Comparison of ENCODE assay signal across 8 cellular contexts in the genomic region with DNA sequence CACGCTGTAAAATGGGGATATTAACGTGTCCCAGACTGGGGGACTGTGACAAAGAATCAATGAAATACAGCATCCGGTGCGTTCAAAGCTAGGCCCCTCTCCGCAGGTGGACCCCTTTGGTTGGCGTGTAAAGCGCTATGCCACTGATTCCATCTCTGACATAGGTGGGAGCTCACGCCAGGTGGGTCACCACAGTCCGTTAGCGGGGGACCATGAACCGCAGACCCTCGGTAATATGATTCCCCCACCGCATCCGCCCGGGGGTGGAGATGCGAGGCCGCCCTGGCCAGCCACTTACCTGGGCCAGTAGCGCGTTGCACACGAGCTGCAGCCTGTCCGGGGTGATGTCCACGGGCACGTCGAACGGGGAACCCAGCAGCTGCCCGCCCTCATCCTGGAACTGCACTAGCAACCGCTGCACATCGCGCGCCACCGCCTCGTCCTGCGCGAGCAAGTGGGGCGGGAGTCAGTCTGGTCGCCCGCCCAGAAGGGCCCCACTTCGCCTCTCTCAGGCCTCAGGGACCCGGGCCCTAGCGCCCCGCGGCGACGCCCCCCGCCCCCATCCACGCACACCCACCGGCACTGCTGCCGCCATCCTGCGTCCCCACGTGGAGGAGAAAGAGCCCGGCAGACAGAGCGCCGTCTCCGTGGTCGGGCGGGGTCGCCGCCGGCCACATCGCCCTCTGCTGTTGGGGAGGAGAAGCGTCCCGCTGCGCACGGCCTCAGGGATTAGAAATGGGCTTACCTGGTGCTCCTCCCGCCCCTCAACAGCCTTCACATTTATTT. TPM values are rescaled to one million over a fixed set of nuclear protein-coding genes. Genes with fewer than 3 reads are reported as not detected.
DNase-seq lines count a peak whose midpoint lies in the region; ATAC-seq lines count a peak whose summit lies in the region.

Gene NLE1 (minus strand): TSS at position 623 of the 786 bp plus-strand sequence. CDS start 28 bp downstream, at position 595.

- H3K9me3 Mint-ChIP-seq in activated CD4-positive, alpha-beta T cell treated with anti-CD3 and anti-CD28 coated beads, Interleukin-2, amount 10 ng/mL, durations not matched to agents 24 days and 14 days: no peaks in the 10 kb centered on the region

- intact Hi-C loops in activated CD4-positive, alpha-beta T cell treated with anti-CD3 and anti-CD28 coated beads, Interleukin-2, amount 10 ng/mL, durations not matched to agents 24 days and 14 days (cut with micrococcal nuclease): loop anchor here (1.0 to 10.0 kb wide), 3 partner anchors 73 to 603 kb away; partner anchors contain the start of gene SLFN5

- peak within 1 kb of the TSS; percentile 81 for H3K27ac Mint-ChIP-seq in activated CD4-positive, alpha-beta T cell treated with anti-CD3 and anti-CD28 coated beads, Interleukin-2, amount 10 ng/mL, durations not matched to agents 24 days and 14 days

- peak within 1 kb of the TSS; percentile 83 for H3K4me3 Mint-ChIP-seq in activated CD4-positive, alpha-beta T cell treated with anti-CD3 and anti-CD28 coated beads, Interleukin-2, amount 10 ng/mL, durations not matched to agents 24 days and 14 days

- ATAC-seq in GM18909 (IDR thresholded peaks at IDR 0.05; ENCODE audit: poor library complexity, unreplicated experiment) (peak; percentile 83), HG03280 (IDR thresholded peaks at IDR 0.05; ENCODE audit: unreplicated experiment) (peak; percentile 93), left lobe of liver (peak; percentile 98)

- DNase-seq in AG08395 (ENCODE audit: low spot score) (peak; percentile 92), NCI-H510A treated with DMSO at 0.1 percent for 48 hours (lab: John Stamatoyannopoulos, UW) (peak; percentile 66), dedifferentiated amniotic fluid mesenchymal stem cell (ENCODE audit: extremely low spot score) (peak; percentile 59), left lobe of liver (ENCODE audit: low spot score) (peak; percentile 84)
- DNase-seq in activated CD4-positive, alpha-beta T cell treated with anti-CD3 and anti-CD28 coated beads, Interleukin-2, amount 10 ng/mL, durations not matched to agents 24 days and 14 days: peak; percentile 97
- DNase-seq in stimulated activated CD4-positive, alpha-beta T cell treated with anti-CD3 and anti-CD28 coated beads, Interleukin-1b, Interleukin-23, amount 100 ng/mL, for 48 hours: peak; percentile 89

- H3K4me1 Mint-ChIP-seq in activated CD4-positive, alpha-beta T cell treated with anti-CD3 and anti-CD28 coated beads, Interleukin-2, amount 10 ng/mL, durations not matched to agents 24 days and 14 days: peaks cover 17% of the 10 kb centered on the region

- no peaks in the 10 kb centered on the region for H3K27me3 Mint-ChIP-seq in activated CD4-positive, alpha-beta T cell treated with anti-CD3 and anti-CD28 coated beads, Interleukin-2, amount 10 ng/mL, durations not matched to agents 24 days and 14 days

- peaks cover 22% of the 10 kb centered on the region for H3K36me3 Mint-ChIP-seq in activated CD4-positive, alpha-beta T cell treated with anti-CD3 and anti-CD28 coated beads, Interleukin-2, amount 10 ng/mL, durations not matched to agents 24 days and 14 days (ENCODE audit: low read depth)

RNA-seq across cellular contexts. Expression of gene NLE1, which starts in this region (rescaled TPM):
- 45.3 and 47.9 TPM in 2 replicates for total RNA-seq in activated CD4-positive, alpha-beta T cell treated with anti-CD3 and anti-CD28 coated beads, Interleukin-2, amount 10 ng/mL, durations not matched to agents 24 days and 14 days
- 6.8 TPM for total RNA-seq in left lobe of liver

Comparison
In these comparisons a context has a peak if more than half of its experiments do, and no peak if none do; other contexts are left out.
1. Peak in every context shown above with its lines: DNase-seq and ATAC-seq.